In genomic region chr5:150022163-150022540, GRCh38 we compare ENCODE assay signal across 11 cellular contexts. TPM values are rescaled to one million over a fixed set of nuclear protein-coding genes. Genes with fewer than 3 reads are reported as not detected.
DNase-seq lines count a peak whose midpoint lies in the region; ATAC-seq, FAIRE-seq and TF ChIP-seq lines count a peak whose summit lies in the region.
"Had no signal": no experiment of that assay in that cellular context is flagged by ENCODE, and none has a peak within 500 bp of the region (broad histone marks: within the 10 kb centered on the region; RNA-seq: fewer than 3 reads in every experiment).

No MANE protein-coding gene starts in this region.

- no peak overlapping the region for H3K4me3 ChIP-seq in hepatocyte
- H3K4me3 ChIP-seq: Peyer's patch had no signal

- no peaks in the 10 kb centered on the region for H3K27me3 Mint-ChIP-seq in activated naive CD4-positive, alpha-beta T cell treated with anti-CD3 and anti-CD28 coated beads for 36 hours (ENCODE audit: low read depth)
- H3K27me3 Mint-ChIP-seq: CD4-positive, alpha-beta memory T cell had no signal

- no peak for DNase-seq in activated naive CD4-positive, alpha-beta T cell treated with anti-CD3 and anti-CD28 coated beads for 36 hours
- DNase-seq in activated naive CD4-positive, alpha-beta T cell (lab: John Stamatoyannopoulos, UW), result no peak
- DNase-seq in hepatocyte (ENCODE audit: low spot score) (no peak), urothelium cell line (ENCODE audit: low spot score) (peak; percentile 70), GOT3 (lab: John Stamatoyannopoulos, UW) (no peak), DMS153 treated with DMSO at 0.1 percent for 48 hours (lab: John Stamatoyannopoulos, UW; ENCODE audit: unreplicated experiment) (no peak)
- DNase-seq: CD4-positive, alpha-beta memory T cell; Peyer's patch had no signal

- peaks cover 45% of the 10 kb centered on the region for H3K36me3 Mint-ChIP-seq in activated naive CD4-positive, alpha-beta T cell treated with anti-CD3 and anti-CD28 coated beads for 36 hours (ENCODE audit: low read depth)

- ATAC-seq in activated CD4-positive, CD25-positive, alpha-beta regulatory T cell treated with anti-CD3 and anti-CD28 coated beads, Interleukin-2, amount 50 U/mL, for 24 hours, result no peak

- no peak overlapping the region for H3K4me2 ChIP-seq in hepatocyte

- H2AFZ ChIP-seq in hepatocyte, result no peak overlapping the region

- H3K9me3 ChIP-seq in hepatocyte (ENCODE audit: low read depth), result no peaks in the 10 kb centered on the region
- H3K9me3 ChIP-seq: Peyer's patch had no signal

- peaks cover 15% of the 10 kb centered on the region for H3K4me1 Mint-ChIP-seq in activated naive CD4-positive, alpha-beta T cell treated with anti-CD3 and anti-CD28 coated beads for 36 hours (ENCODE audit: low read depth)

- peaks cover 5% of the 10 kb centered on the region for H3K36me3 ChIP-seq in hepatocyte (replicated peaks; ENCODE audit: insufficient read depth, low read depth)

- WGBS in hepatocyte (ENCODE audit: low lambda C conversion rate, missing lambda C conversion rate), result 95% methylated on average over 1 of the region's 1 CpG

- peaks cover 3% of the 10 kb centered on the region for H3K79me2 ChIP-seq in hepatocyte

- peaks cover 5% of the 10 kb centered on the region for H3K4me1 ChIP-seq in hepatocyte (ENCODE audit: insufficient read depth)
- H3K4me1 ChIP-seq: Peyer's patch had no signal

- no peak for FAIRE-seq in urothelium cell line (lab: Jason Lieb, UNC)
- FAIRE-seq: endometrium had no signal

- intact Hi-C loops in activated naive CD4-positive, alpha-beta T cell treated with anti-CD3 and anti-CD28 coated beads for 36 hours (cut with micrococcal nuclease), result no loop called here

- no peaks in the 10 kb centered on the region for H3K27me3 ChIP-seq in hepatocyte
- H3K27me3 ChIP-seq: Peyer's patch had no signal

- peak overlapping the region; percentile 5 for H3K27ac Mint-ChIP-seq in activated naive CD4-positive, alpha-beta T cell treated with anti-CD3 and anti-CD28 coated beads for 36 hours

- no peaks in the 10 kb centered on the region for H3K9me2 ChIP-seq in hepatocyte (replicated peaks; ENCODE audit: insufficient read depth)

- CTCF ChIA-PET in activated naive CD4-positive, alpha-beta T cell treated with anti-CD3 and anti-CD28 coated beads for 36 hours (lab: Charles Lee), result interaction anchor here (0.6 to 1.9 kb wide), 3 partner anchors 10 to 97 kb away, joined by 3 to 5 read pairs (median 3); no protein-coding TSS in a partner anchor

- H4K20me1 ChIP-seq in hepatocyte (ENCODE audit: insufficient read depth, poor library complexity, severe bottlenecking), result no peaks in the 10 kb centered on the region

- H3K4me3 Mint-ChIP-seq in activated naive CD4-positive, alpha-beta T cell treated with anti-CD3 and anti-CD28 coated beads for 36 hours, result no peak overlapping the region
- H3K4me3 Mint-ChIP-seq: CD4-positive, alpha-beta memory T cell had no signal

- peak overlapping the region; percentile 52 for H3K27ac ChIP-seq in angular gyrus (ENCODE audit: low read depth, low read length)
- H3K27ac ChIP-seq in hepatocyte, result peak overlapping the region; percentile 23
- H3K27ac ChIP-seq: Peyer's patch had no signal

- TF ChIP-seq CTCF in hepatocyte (IDR thresholded peaks at IDR 0.05; ENCODE audit: poor library complexity), result no peak

- no peaks in the 10 kb centered on the region for H3K9me3 Mint-ChIP-seq in activated naive CD4-positive, alpha-beta T cell treated with anti-CD3 and anti-CD28 coated beads for 36 hours
- H3K9me3 Mint-ChIP-seq: CD4-positive, alpha-beta memory T cell had no signal

RNA-seq across cellular contexts. Expression of gene HMGXB3, which starts 21.6 kb away (rescaled TPM):
- total RNA-seq in activated naive CD4-positive, alpha-beta T cell treated with anti-CD3 and anti-CD28 coated beads for 36 hours, result 10 to 100 TPM; 24.3 to 26.8 TPM
- total RNA-seq in hepatocyte, result 32.8 and 47.5 TPM in 2 replicates
- polyA plus RNA-seq in hepatocyte, result 23.4 and 24.6 TPM in 2 replicates

RNA-seq across cellular contexts. Expression of gene TIGD6, which starts 21.7 kb away (rescaled TPM):
- 1 to 10 TPM; 2.6 to 2.7 TPM for total RNA-seq in activated naive CD4-positive, alpha-beta T cell treated with anti-CD3 and anti-CD28 coated beads for 36 hours
- 4.6 and 5.0 TPM in 2 replicates for total RNA-seq in hepatocyte
- 4.5 and 4.6 TPM in 2 replicates for polyA plus RNA-seq in hepatocyte
